In the genomic region with DNA sequence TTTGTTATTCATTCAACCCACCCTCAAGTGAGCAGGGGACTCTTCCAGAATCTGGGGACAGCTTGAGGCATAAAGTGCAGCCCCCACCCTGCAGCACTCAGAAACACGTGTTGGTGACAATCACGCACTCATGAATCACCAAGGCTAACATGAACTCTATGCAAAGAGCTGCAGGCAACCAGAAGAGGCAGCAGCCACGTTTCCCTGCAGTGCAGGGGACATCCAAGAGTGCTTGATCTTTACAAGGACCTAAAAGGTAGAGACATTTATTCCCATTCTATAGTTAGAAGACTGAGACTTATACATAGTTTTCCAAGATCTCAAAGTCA, we compare ENCODE assay signal across 20 cellular contexts.
DNase-seq lines count a peak whose midpoint lies in the region; ATAC-seq and TF ChIP-seq lines count a peak whose summit lies in the region.
"Had no signal": no experiment of that assay in that cellular context is flagged by ENCODE, and none has a peak within 500 bp of the region (broad histone marks: within the 10 kb centered on the region; RNA-seq: fewer than 3 reads in every experiment).

No MANE protein-coding gene starts in this region.

- H3K4ac ChIP-seq in neuronal stem cell (ENCODE audit: low read length), result no peak overlapping the region

- no peaks in the 10 kb centered on the region for H3K27me3 Mint-ChIP-seq in activated T-cell treated with anti-CD3 and anti-CD28 coated beads, Interleukin-2, amount 50 U/mL, for 72 hours (ENCODE audit: low read depth)
- peaks cover 2% of the 10 kb centered on the region for H3K27me3 Mint-ChIP-seq in activated naive CD8-positive, alpha-beta T cell treated with anti-CD3 and anti-CD28 coated beads, Interleukin-2, amount 10 ng/mL, durations not matched to agents 7 days and 5 days
- H3K27me3 Mint-ChIP-seq: central memory CD8-positive, alpha-beta T cell had no signal

- H3K4me1 ChIP-seq in HCT116 (ENCODE audit: control insufficient read depth in 1 of 2, insufficient read depth in 2 of 2, low read length in 2 of 2), result peaks cover 0 to 15% of the 10 kb centered on the region in 2 experiments; a peak in 1 of 4 replicates
- peaks cover 4 to 6% of the 10 kb centered on the region in 2 donors for H3K4me1 ChIP-seq in neuronal stem cell (ENCODE audit: control insufficient read depth in 2 of 2, insufficient read depth in 1 of 2, low read depth in 1 of 2, low read length in 2 of 2)
- peaks cover 32% of the 10 kb centered on the region for H3K4me1 ChIP-seq in lower lobe of right lung

- no peaks in the 10 kb centered on the region for H3K79me2 ChIP-seq in HCT116 (ENCODE audit: insufficient read depth, low read length)
- H3K79me2 ChIP-seq: hepatocyte had no signal

- no peak overlapping the region for H3K4me3 ChIP-seq in HCT116 (replicated peaks in 1 of 2; ENCODE audit: low read depth in 1 of 2, low read length in 2 of 2)
- H3K4me3 ChIP-seq in neuronal stem cell (ENCODE audit: low read length in 2 of 2), result no peak overlapping the region
- H3K4me3 ChIP-seq in lower lobe of right lung, result no peak overlapping the region
- H3K4me3 ChIP-seq: hepatocyte had no signal

- no TSS peak for BruUV-seq in HCT116 (replicated peaks; lab: Mats Ljungman, UMichigan)

- H2AK5ac ChIP-seq in neuronal stem cell (ENCODE audit: low read depth, low read length), result no peak overlapping the region

- H3K9me3 ChIP-seq in HCT116 (ENCODE audit: control insufficient read depth in 1 of 2, insufficient read depth in 1 of 2, low read depth in 1 of 2, low read length in 2 of 2) (no peaks in the 10 kb centered on the region), neuronal stem cell (replicated peaks in 1 of 2; ENCODE audit: control insufficient read depth in 2 of 2, insufficient read depth in 1 of 2, low read depth in 1 of 2, low read length in 2 of 2) (peaks cover 0 to 4% of the 10 kb centered on the region in 2 donors), lower lobe of right lung (no peaks in the 10 kb centered on the region)
- H3K9me3 ChIP-seq: adrenal gland had no signal

- H3K4me1 Mint-ChIP-seq in activated T-cell treated with anti-CD3 and anti-CD28 coated beads, Interleukin-2, amount 50 U/mL, for 72 hours (ENCODE audit: low read depth), result peaks cover 33% of the 10 kb centered on the region
- H3K4me1 Mint-ChIP-seq in activated naive CD8-positive, alpha-beta T cell treated with anti-CD3 and anti-CD28 coated beads, Interleukin-2, amount 10 ng/mL, durations not matched to agents 7 days and 5 days, result peaks cover 19% of the 10 kb centered on the region

- H3K36me3 Mint-ChIP-seq in activated T-cell treated with anti-CD3 and anti-CD28 coated beads, Interleukin-2, amount 50 U/mL, for 72 hours (ENCODE audit: insufficient read depth in 2 of 2), result peaks cover 2 to 6% of the 10 kb centered on the region in 2 donors
- H3K36me3 Mint-ChIP-seq in activated naive CD8-positive, alpha-beta T cell treated with anti-CD3 and anti-CD28 coated beads, Interleukin-2, amount 10 ng/mL, durations not matched to agents 7 days and 5 days, result no peaks in the 10 kb centered on the region

- no peak overlapping the region for H2BK120ac ChIP-seq in neuronal stem cell (ENCODE audit: low read depth, low read length)

- H3K4me2 ChIP-seq in HCT116 (ENCODE audit: low read length) (0 out of 2 replicates have a peak overlapping the region, but pooled peaks have one; percentile 10), neuronal stem cell (ENCODE audit: insufficient read depth, low read length, poor library complexity, severe bottlenecking) (no peak overlapping the region)

- RAD21 ChIA-PET in HCT116 (lab: Charles Lee; ENCODE audit: low non-redundant PET in 1 of 2, low total read pairs in 2 of 2, uncharacterized antibody in 2 of 2, unreplicated experiment in 2 of 2), result no interaction called here

- peak overlapping the region; percentile 82 to 86 for H3K4me3 Mint-ChIP-seq in activated T-cell treated with anti-CD3 and anti-CD28 coated beads, Interleukin-2, amount 50 U/mL, for 72 hours
- peak overlapping the region; percentile 80 for H3K4me3 Mint-ChIP-seq in activated naive CD8-positive, alpha-beta T cell treated with anti-CD3 and anti-CD28 coated beads, Interleukin-2, amount 10 ng/mL, durations not matched to agents 7 days and 5 days

- H2BK12ac ChIP-seq in neuronal stem cell (ENCODE audit: low read length), result no peak overlapping the region

- CTCF ChIA-PET in HCT116 (lab: Charles Lee), result interaction anchor here (1.2 kb wide), 1 partner anchor 117 kb away, joined by 3 read pairs; no protein-coding TSS in a partner anchor

- TF ChIP-seq POLR2A in HCT116 (IDR thresholded peaks at IDR 0.05; ENCODE audit: borderline replicate concordance, extremely low read depth, insufficient read depth, insufficient read length), result no peak

- H4K20me1 ChIP-seq in HCT116 (ENCODE audit: insufficient read depth), result no peaks in the 10 kb centered on the region

- H3K18ac ChIP-seq in neuronal stem cell (ENCODE audit: low read length), result no peak overlapping the region

- WGBS in neuronal stem cell (ENCODE audit: extremely low coverage in 2 of 2, insufficient read length in 2 of 2, insufficient replicate concordance in 1 of 2), 2 donors, result no CpG with 5 or more reads among the region's 3 CpGs

- TF ChIP-seq RAD21 in HCT116 (IDR thresholded peaks at IDR 0.05; ENCODE audit: low read depth), result no peak

- no peaks in the 10 kb centered on the region for H3K79me1 ChIP-seq in neuronal stem cell (ENCODE audit: low read depth, low read length)

- H3K9me3 Mint-ChIP-seq in activated T-cell treated with anti-CD3 and anti-CD28 coated beads, Interleukin-2, amount 50 U/mL, for 72 hours, result no peaks in the 10 kb centered on the region
- H3K9me3 Mint-ChIP-seq in activated naive CD8-positive, alpha-beta T cell treated with anti-CD3 and anti-CD28 coated beads, Interleukin-2, amount 10 ng/mL, durations not matched to agents 7 days and 5 days, result peaks cover 2% of the 10 kb centered on the region
- H3K9me3 Mint-ChIP-seq: central memory CD8-positive, alpha-beta T cell had no signal

- H2BK5ac ChIP-seq in neuronal stem cell (ENCODE audit: low read length), result no peak overlapping the region

- intact Hi-C loops in HCT116 (cut with micrococcal nuclease), result no loop called here
- intact Hi-C loops in lower lobe of right lung (cut with DNase I), result no loop called here

- H3K9me2 ChIP-seq in HCT116 (ENCODE audit: insufficient read depth), result no peaks in the 10 kb centered on the region; the same call in 1 of the 2 replicates

- no peaks in the 10 kb centered on the region for H3K36me3 ChIP-seq in HCT116 (ENCODE audit: control insufficient read depth in 1 of 2, insufficient read depth in 2 of 2, low read length in 2 of 2)
- H3K36me3 ChIP-seq in neuronal stem cell (replicated peaks in 1 of 2; ENCODE audit: control insufficient read depth in 2 of 2, insufficient read depth in 2 of 2, low read length in 2 of 2), result no peaks in the 10 kb centered on the region
- H3K36me3 ChIP-seq in lower lobe of right lung, result no peaks in the 10 kb centered on the region
- H3K36me3 ChIP-seq: adrenal gland had no signal

- H3K23ac ChIP-seq in neuronal stem cell (ENCODE audit: low read depth, low read length, poor library complexity), result no peak overlapping the region

- H3K27ac ChIP-seq in HCT116 (ENCODE audit: low read depth, low read length) (no peak overlapping the region), neuronal stem cell (replicated peaks; ENCODE audit: low read length) (no peak overlapping the region), lower lobe of right lung (no peak overlapping the region)

- no peak overlapping the region for H4K8ac ChIP-seq in neuronal stem cell (ENCODE audit: low read depth, low read length)

- no peak overlapping the region for H4K91ac ChIP-seq in neuronal stem cell (ENCODE audit: low read depth, low read length, poor library complexity)

- DNase-seq in activated T-cell treated with anti-CD3 and anti-CD28 coated beads, Interleukin-2, amount 50 U/mL, for 72 hours, result no peak
- DNase-seq in activated T-cell treated with anti-CD3 and anti-CD28 coated beads, Interleukin-2, amount 50 U/mL, for 1 hour, result no peak
- DNase-seq in HCT116 (ENCODE audit: low read depth, low spot score), result no peak
- DNase-seq in activated naive CD8-positive, alpha-beta T cell treated with anti-CD3 and anti-CD28 coated beads, Interleukin-2, amount 10 ng/mL, durations not matched to agents 7 days and 5 days, result no peak
- no peak for DNase-seq in neuronal stem cell (ENCODE audit: low spot score)
- no peak for DNase-seq in lower lobe of right lung
- DNase-seq: adrenal gland; Calu3; GDM1; MM.1S; NCI-H1930; NCI-H446; NK-92 treated with Interleukin-12 subunit alpha and Interleukin-12 subunit beta, amount 100 ng/mL, for 24 hours; occipital lobe; right cardiac atrium; stimulated activated naive CD4-positive, alpha-beta T cell treated with Interleukin-2 at 50 U/mL for 16 hours had no signal

- no peak overlapping the region for H3K14ac ChIP-seq in neuronal stem cell (ENCODE audit: low read length)

- no peak for ATAC-seq in activated T-cell treated with anti-CD3 and anti-CD28 coated beads, Interleukin-2, amount 50 U/mL, for 72 hours (replicated peaks in 1 of 2)
- ATAC-seq in HCT116 (no peak), lower lobe of right lung (no peak), GM18511 (IDR thresholded peaks at IDR 0.05; ENCODE audit: unreplicated experiment) (no peak), HG03469 (IDR thresholded peaks at IDR 0.05; ENCODE audit: unreplicated experiment) (no peak)
- ATAC-seq in activated naive CD8-positive, alpha-beta T cell treated with anti-CD3 and anti-CD28 coated beads, Interleukin-2, amount 10 ng/mL, durations not matched to agents 7 days and 5 days (ENCODE audit: low read depth), result no peak

- POLR2A ChIA-PET in HCT116 (lab: Charles Lee), result no interaction called here
- POLR2A ChIA-PET in activated naive CD8-positive, alpha-beta T cell treated with anti-CD3 and anti-CD28 coated beads, Interleukin-2, amount 10 ng/mL, durations not matched to agents 7 days and 5 days (lab: Charles Lee), result no interaction called here

- TF ChIP-seq CTCF in HCT116 (IDR thresholded peaks at IDR 0.05 in 2 of 3, conservative IDR thresholded peaks at IDR 0.05 in 1 of 3; ENCODE audit: borderline replicate concordance in 1 of 3, insufficient read depth in 1 of 3, low read depth in 2 of 3, low read length in 2 of 3) (no peak), lower lobe of right lung (IDR thresholded peaks at IDR 0.05) (no peak)

- H3K27me3 ChIP-seq in HCT116 (ENCODE audit: insufficient read depth, low read length), result no peaks in the 10 kb centered on the region
- H3K27me3 ChIP-seq in neuronal stem cell (ENCODE audit: control insufficient read depth in 3 of 3, insufficient read depth in 3 of 3, low read depth in 1 of 3, low read length in 3 of 3), result no peaks in the 10 kb centered on the region
- H3K27me3 ChIP-seq in lower lobe of right lung (ENCODE audit: low read depth), result no peaks in the 10 kb centered on the region
- H3K27me3 ChIP-seq: adrenal gland had no signal

- H2BK15ac ChIP-seq in neuronal stem cell (ENCODE audit: low read length), result no peak overlapping the region

- no peak overlapping the region for H3K9ac ChIP-seq in HCT116 (ENCODE audit: low read length)
- H3K9ac ChIP-seq in neuronal stem cell (ENCODE audit: low read depth, low read length, poor library complexity), result peak overlapping the region; percentile 17

- no peak overlapping the region for H2AFZ ChIP-seq in HCT116 (ENCODE audit: low read depth, low read length, poor library complexity, severe bottlenecking)
- no peak overlapping the region for H2AFZ ChIP-seq in neuronal stem cell (ENCODE audit: low read length)
- H2AFZ ChIP-seq: hepatocyte had no signal

- no peak overlapping the region for H3K27ac Mint-ChIP-seq in activated T-cell treated with anti-CD3 and anti-CD28 coated beads, Interleukin-2, amount 50 U/mL, for 72 hours
- peak overlapping the region; percentile 90 for H3K27ac Mint-ChIP-seq in activated naive CD8-positive, alpha-beta T cell treated with anti-CD3 and anti-CD28 coated beads, Interleukin-2, amount 10 ng/mL, durations not matched to agents 7 days and 5 days
